Comparison of ENCODE assay signal across 9 cellular contexts in genomic region chr1:35577071-35577998, GRCh38. TPM values are rescaled to one million over a fixed set of nuclear protein-coding genes. Genes with fewer than 3 reads are reported as not detected.
DNase-seq lines count a peak whose midpoint lies in the region; ATAC-seq and TF ChIP-seq lines count a peak whose summit lies in the region.
"Had no signal": no experiment of that assay in that cellular context is flagged by ENCODE, and none has a peak within 500 bp of the region (broad histone marks: within the 10 kb centered on the region; RNA-seq: fewer than 3 reads in every experiment).

No MANE protein-coding gene starts in this region.

- H3K27me3 Mint-ChIP-seq in activated CD4-positive, alpha-beta T cell treated with anti-CD3 and anti-CD28 coated beads, Interleukin-2, amount 10 ng/mL, durations not matched to agents 7 days and 5 days, result peaks cover 21% of the 10 kb centered on the region
- no peaks in the 10 kb centered on the region for H3K27me3 Mint-ChIP-seq in effector memory CD8-positive, alpha-beta T cell
- H3K27me3 Mint-ChIP-seq in natural killer cell (ENCODE audit: low read depth in 2 of 2), result no peaks in the 10 kb centered on the region

- peaks cover 0 to 51% of the 10 kb centered on the region in 2 donors for H3K27me3 ChIP-seq in tibial artery

- H3K9me3 Mint-ChIP-seq in activated CD4-positive, alpha-beta T cell treated with anti-CD3 and anti-CD28 coated beads, Interleukin-2, amount 10 ng/mL, durations not matched to agents 7 days and 5 days, result no peaks in the 10 kb centered on the region
- H3K9me3 Mint-ChIP-seq in effector memory CD8-positive, alpha-beta T cell, result no peaks in the 10 kb centered on the region
- H3K9me3 Mint-ChIP-seq in natural killer cell, result no peaks in the 10 kb centered on the region

- peak; percentile 78 for DNase-seq in activated CD4-positive, alpha-beta T cell treated with anti-CD3 and anti-CD28 coated beads, Interleukin-2, amount 10 ng/mL, durations not matched to agents 7 days and 5 days
- DNase-seq in effector memory CD8-positive, alpha-beta T cell, result peak; percentile 61 to 68 (median 66)
- DNase-seq in natural killer cell, result peak; percentile 63
- no peak for DNase-seq in tibial artery
- no peak for DNase-seq in cerebellum (ENCODE audit: low spot score)
- DNase-seq in OCI-M1 (lab: John Stamatoyannopoulos, UW), result no peak

- no peaks in the 10 kb centered on the region for H3K9me3 ChIP-seq in tibial artery

- peak overlapping the region in 1 of 2 donors; percentile 7 for H3K27ac ChIP-seq in tibial artery
- H3K27ac ChIP-seq: epithelial cell of prostate had no signal

- peaks cover 0 to 35% (median 28%) of the 10 kb centered on the region in 4 donors for H3K4me1 ChIP-seq in tibial artery

- no peak for TF ChIP-seq CTCF in natural killer cell (IDR thresholded peaks at IDR 0.05)
- TF ChIP-seq CTCF in tibial artery (IDR thresholded peaks at IDR 0.05), result no peak

- H3K36me3 Mint-ChIP-seq in activated CD4-positive, alpha-beta T cell treated with anti-CD3 and anti-CD28 coated beads, Interleukin-2, amount 10 ng/mL, durations not matched to agents 7 days and 5 days (ENCODE audit: low read depth), result peaks cover 5% of the 10 kb centered on the region
- peaks cover 6% of the 10 kb centered on the region for H3K36me3 Mint-ChIP-seq in effector memory CD8-positive, alpha-beta T cell (ENCODE audit: insufficient read depth)
- no peaks in the 10 kb centered on the region for H3K36me3 Mint-ChIP-seq in natural killer cell

- peak overlapping the region; percentile 20; the same call in 1 of the 2 replicates for H3K4me3 ChIP-seq in GM08714 (ENCODE audit: low read length)
- H3K4me3 ChIP-seq in tibial artery, result peak overlapping the region; percentile 48 to 53

- peak overlapping the region; percentile 70 for H3K4me3 Mint-ChIP-seq in activated CD4-positive, alpha-beta T cell treated with anti-CD3 and anti-CD28 coated beads, Interleukin-2, amount 10 ng/mL, durations not matched to agents 7 days and 5 days
- H3K4me3 Mint-ChIP-seq in effector memory CD8-positive, alpha-beta T cell, result peak overlapping the region; percentile 85 to 90
- H3K4me3 Mint-ChIP-seq in natural killer cell, result peak overlapping the region; percentile 97

- peak overlapping the region; percentile 85 for H3K27ac Mint-ChIP-seq in activated CD4-positive, alpha-beta T cell treated with anti-CD3 and anti-CD28 coated beads, Interleukin-2, amount 10 ng/mL, durations not matched to agents 7 days and 5 days
- peak overlapping the region; percentile 80 to 91 for H3K27ac Mint-ChIP-seq in effector memory CD8-positive, alpha-beta T cell
- H3K27ac Mint-ChIP-seq in natural killer cell, result peak overlapping the region; percentile 85 to 89

- ATAC-seq in HG03097 (IDR thresholded peaks at IDR 0.05; ENCODE audit: low FRiP score, unreplicated experiment), result peak; percentile 79
- peak; percentile 91 for ATAC-seq in effector memory CD8-positive, alpha-beta T cell (replicated peaks)
- ATAC-seq in natural killer cell, result peak; percentile 79 to 89 (median 81)

- H3K36me3 ChIP-seq in tibial artery, result no peaks in the 10 kb centered on the region

- CTCF ChIA-PET in activated CD4-positive, alpha-beta T cell treated with anti-CD3 and anti-CD28 coated beads, Interleukin-2, amount 10 ng/mL, durations not matched to agents 7 days and 5 days (lab: Charles Lee), result interaction anchor here (0.7 to 2.8 kb wide), 7 partner anchors 7 to 150 kb away, joined by 3 to 10 read pairs (median 3); no protein-coding TSS in a partner anchor

- peaks cover 29% of the 10 kb centered on the region for H3K4me1 Mint-ChIP-seq in activated CD4-positive, alpha-beta T cell treated with anti-CD3 and anti-CD28 coated beads, Interleukin-2, amount 10 ng/mL, durations not matched to agents 7 days and 5 days
- H3K4me1 Mint-ChIP-seq in effector memory CD8-positive, alpha-beta T cell (ENCODE audit: low read depth in 2 of 2), result peaks cover 26 to 29% of the 10 kb centered on the region in 2 donors
- H3K4me1 Mint-ChIP-seq in natural killer cell, result peaks cover 33 to 35% of the 10 kb centered on the region in 2 donors

- POLR2A ChIA-PET in activated CD4-positive, alpha-beta T cell treated with anti-CD3 and anti-CD28 coated beads, Interleukin-2, amount 10 ng/mL, durations not matched to agents 7 days and 5 days (lab: Charles Lee), result interaction anchor here (1.0 kb wide), 1 partner anchor 192 kb away, joined by 4 read pairs; no protein-coding TSS in a partner anchor

- intact Hi-C loops in natural killer cell (cut with micrococcal nuclease), result no loop called here
- intact Hi-C loops in tibial artery (cut with DNase I; ENCODE audit: low total_unique reads), result no loop called here

RNA-seq across cellular contexts. Expression of gene TFAP2E, which starts 4.2 kb away (rescaled TPM):
- under 1 TPM; 0.42 to 0.65 TPM for total RNA-seq in activated CD4-positive, alpha-beta T cell treated with anti-CD3 and anti-CD28 coated beads, Interleukin-2, amount 10 ng/mL, durations not matched to agents 7 days and 5 days
- 1 to 10 TPM; 6.6 to 7.3 (median 6.9) TPM for total RNA-seq in natural killer cell
- total RNA-seq in cerebellum, result 0.54 TPM

RNA-seq across cellular contexts. Expression of gene NCDN, which starts 19.7 kb away (rescaled TPM):
- 10 to 100 TPM; 19.4 to 21.4 TPM for total RNA-seq in activated CD4-positive, alpha-beta T cell treated with anti-CD3 and anti-CD28 coated beads, Interleukin-2, amount 10 ng/mL, durations not matched to agents 7 days and 5 days
- total RNA-seq in natural killer cell, result 10 to 100 TPM in 1 of 3 donors, 1 to 10 TPM in 2; 7.9 to 10.7 (median 9.9) TPM
- total RNA-seq in cerebellum, result 40.7 TPM

RNA-seq across cellular contexts. Expression of gene KIAA0319L, which starts 20.1 kb away (rescaled TPM):
- 10 to 100 TPM; 37.6 to 46.3 TPM for total RNA-seq in activated CD4-positive, alpha-beta T cell treated with anti-CD3 and anti-CD28 coated beads, Interleukin-2, amount 10 ng/mL, durations not matched to agents 7 days and 5 days
- total RNA-seq in natural killer cell (10 to 100 TPM; 51.3 to 75.0 (median 64.8) TPM), cerebellum (59.1 TPM)

Comparison
In these comparisons a context has a peak if more than half of its experiments do, and no peak if none do; other contexts are left out.
1. DNase-seq: peak in activated CD4-positive, alpha-beta T cell treated with anti-CD3 and anti-CD28 coated beads, Interleukin-2, amount 10 ng/mL, durations not matched to agents 7 days and 5 days (single experiment), effector memory CD8-positive, alpha-beta T cell (3 of 3) and natural killer cell (single experiment); none in tibial artery (0 of 2), cerebellum (single experiment) and OCI-M1 (single experiment).
2. Peak in every context shown above with its lines, with median percentiles within 50 percentile points of each other: ATAC-seq, H3K27ac Mint-ChIP-seq and H3K4me3 Mint-ChIP-seq.